In the genomic region with DNA sequence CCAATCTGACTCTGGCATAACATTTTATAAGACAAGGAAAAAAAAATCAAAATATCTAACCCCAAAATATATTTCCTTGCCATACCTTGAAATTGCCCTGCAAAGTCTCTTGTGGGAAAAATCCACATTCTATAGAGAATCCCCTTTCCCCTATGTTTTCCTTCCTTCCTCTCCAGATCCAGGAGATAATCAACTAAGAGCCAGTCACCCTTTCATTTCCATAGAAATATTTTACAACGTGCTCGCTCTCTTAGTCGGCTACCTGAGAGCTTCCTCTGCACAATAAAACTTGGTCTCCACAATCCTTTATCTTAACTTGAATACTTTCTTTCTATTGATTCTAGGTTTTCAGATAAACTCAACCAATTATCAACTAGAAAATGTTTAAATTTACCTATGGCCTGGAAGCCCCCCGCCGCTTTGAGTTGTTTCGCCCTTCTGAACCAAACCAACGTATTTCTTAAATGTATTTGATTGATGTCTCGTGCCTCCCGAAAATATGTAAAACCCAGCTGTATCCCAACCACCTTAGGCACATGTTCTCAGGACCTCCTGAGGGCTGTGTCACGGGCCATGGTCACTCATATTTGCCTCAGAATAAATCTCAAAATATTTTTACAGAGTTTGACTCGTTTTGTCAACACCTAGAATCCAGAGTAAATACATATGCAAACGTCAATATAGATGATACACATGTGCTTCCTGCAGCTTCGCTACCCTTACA, we compare ENCODE assay signal across 8 cellular contexts. TPM values are rescaled to one million over a fixed set of nuclear protein-coding genes. Genes with fewer than 3 reads are reported as not detected.
DNase-seq lines count a peak whose midpoint lies in the region; TF ChIP-seq lines count a peak whose summit lies in the region.

No MANE protein-coding gene starts in this region.

- intact Hi-C loops in CD14-positive monocyte (cut with micrococcal nuclease), result loop anchor here (2.0 to 5.0 kb wide), 2 partner anchors 39 to 47 kb away; no protein-coding TSS in a partner anchor

- H3K9me3 Mint-ChIP-seq in CD14-positive monocyte (peaks cover 0 to 3% (median 0%) of the 10 kb centered on the region in 7 donors), nephron progenitor cell (no peaks in the 10 kb centered on the region)

- H3K9me2 ChIP-seq in MM.1S (replicated peaks; ENCODE audit: insufficient read depth, low read length), result no peaks in the 10 kb centered on the region

- DNase-seq in CD14-positive monocyte (ENCODE audit: low spot score), result no peak
- DNase-seq in MM.1S, result no peak
- no peak for DNase-seq in nephron progenitor cell
- DNase-seq in activated CD4-positive, CD25-positive, alpha-beta regulatory T cell (lab: John Stamatoyannopoulos, UW), result no peak
- no peak for DNase-seq in NOMO-1 (lab: John Stamatoyannopoulos, UW; ENCODE audit: unreplicated experiment in 2 of 2)
- no peak for DNase-seq in germinal center (ENCODE audit: low spot score)
- DNase-seq in hepatic stellate cell (ENCODE audit: low spot score), result no peak

- H3K4me3 ChIP-seq in MM.1S (ENCODE audit: low read length) (peak overlapping the region; percentile 98), ectodermal cell (ENCODE audit: insufficient read depth, low read depth, low read length) (peak overlapping the region; percentile 98)

- peaks cover 4% of the 10 kb centered on the region for H3F3A ChIP-seq in MM.1S (ENCODE audit: insufficient read depth, low read length)

- no peaks in the 10 kb centered on the region for H3K27me3 ChIP-seq in MM.1S (replicated peaks; ENCODE audit: insufficient read depth, low read length)
- H3K27me3 ChIP-seq in ectodermal cell (ENCODE audit: control insufficient read depth, insufficient read depth, low read length, poor library complexity, severe bottlenecking), result no peaks in the 10 kb centered on the region

- H3K27ac Mint-ChIP-seq in CD14-positive monocyte (peak overlapping the region; percentile 90 to 100 (median 96)), nephron progenitor cell (peak overlapping the region; percentile 90)

- H3K4me2 ChIP-seq in MM.1S (ENCODE audit: low read depth, low read length), result peak overlapping the region; percentile 91

- peaks cover 39 to 50% of the 10 kb centered on the region in 2 donors for H3K36me3 Mint-ChIP-seq in CD14-positive monocyte
- H3K36me3 Mint-ChIP-seq in nephron progenitor cell (ENCODE audit: low read depth), result peaks cover 28% of the 10 kb centered on the region

- WGBS in ectodermal cell, 2 experiments, result 8 to 12% methylated on average over 9 to 13 of the region's 13 CpGs

- peaks cover 9% of the 10 kb centered on the region for H4K20me1 ChIP-seq in MM.1S (ENCODE audit: insufficient read depth, low read length)

- H3K4me1 Mint-ChIP-seq in CD14-positive monocyte (peaks cover 57% of the 10 kb centered on the region), nephron progenitor cell (peaks cover 45% of the 10 kb centered on the region)

- peak overlapping the region; percentile 72 for H2AFZ ChIP-seq in MM.1S (ENCODE audit: low read length)

- H3K4me3 Mint-ChIP-seq in CD14-positive monocyte (peak overlapping the region; percentile 99), nephron progenitor cell (peak overlapping the region; percentile 95)

- H3K9me3 ChIP-seq in MM.1S (replicated peaks; ENCODE audit: insufficient read depth, low read length) (no peaks in the 10 kb centered on the region), ectodermal cell (ENCODE audit: control insufficient read depth, low read length) (no peaks in the 10 kb centered on the region)

- TF ChIP-seq CTCF in CD14-positive monocyte (IDR thresholded peaks at IDR 0.05) (no peak), MM.1S (IDR thresholded peaks at IDR 0.05; ENCODE audit: low read length) (no peak), nephron progenitor cell (IDR thresholded peaks at IDR 0.05) (no peak)

- H3K27me3 Mint-ChIP-seq in CD14-positive monocyte (ENCODE audit: low read depth in 3 of 3) (no peaks in the 10 kb centered on the region), nephron progenitor cell (ENCODE audit: low read depth, poor library complexity) (peaks cover 2% of the 10 kb centered on the region)

- peaks cover 10% of the 10 kb centered on the region; the same call in 1 of the 2 replicates for H3K4me1 ChIP-seq in MM.1S (ENCODE audit: low read length)
- peaks cover 14% of the 10 kb centered on the region for H3K4me1 ChIP-seq in ectodermal cell (ENCODE audit: control insufficient read depth, insufficient read depth, low read length)

- H3K79me2 ChIP-seq in MM.1S (ENCODE audit: low read length), result peaks cover 59% of the 10 kb centered on the region

- peak overlapping the region; percentile 92 for H3K9ac ChIP-seq in MM.1S (ENCODE audit: low read length)

- H3K36me3 ChIP-seq in MM.1S (replicated peaks; ENCODE audit: insufficient read depth, low read length) (no peaks in the 10 kb centered on the region), ectodermal cell (ENCODE audit: control insufficient read depth, insufficient read depth, low read length) (no peaks in the 10 kb centered on the region)

- H3K27ac ChIP-seq in MM.1S (ENCODE audit: low read length), result peak overlapping the region; percentile 74; the same call in 1 of the 2 replicates
- H3K27ac ChIP-seq in ectodermal cell (ENCODE audit: insufficient read depth, low read depth, low read length, poor library complexity, severe bottlenecking), result peak overlapping the region; percentile 84

RNA-seq across cellular contexts. Expression of a gene that starts 0.9 kb away (rescaled TPM):
- polyA plus RNA-seq in CD14-positive monocyte, result 1,000 to 10,000 TPM; 7,346 to 8,673 TPM
- polyA plus RNA-seq in ectodermal cell (2013, experiment 1 of 4), result 708 TPM
- 724 TPM for polyA plus RNA-seq in ectodermal cell (2013, experiment 2 of 4)
- polyA plus RNA-seq in ectodermal cell (2013, experiment 3 of 4), result 551 TPM
- polyA plus RNA-seq in ectodermal cell (2013, experiment 4 of 4), result 643 TPM
